In genomic region chr3:41237907-41238306, GRCh38 we compare ENCODE assay signal across 21 cellular contexts.
"Had no signal": no experiment of that assay in that cellular context is flagged by ENCODE, and none has a peak within 500 bp of the region (broad histone marks: within the 10 kb centered on the region; RNA-seq: fewer than 3 reads in every experiment).

No MANE protein-coding gene starts in this region.

- H3K27ac Mint-ChIP-seq: activated T-helper 1 cell treated with anti-CD3 and anti-CD28 coated beads, Interleukin-12 subunit alpha, Interleukin-12 subunit beta, Interleukin-2, Interleukin-4 antibody, amounts not matched to agents 30 ng/mL and 10 ng/mL and 1 ng/mL, durations not matched to agents 14 hours and 24 hours and 36 hours; nephron progenitor cell; T-helper 1 cell treated with Interleukin-12 subunit alpha and Interleukin-12 subunit beta and Interleukin-4 antibody, amounts not matched to agents 30 μg/mL and 1 μg/mL, for 36 hours had no signal

- DNase-seq: activated CD4-positive, alpha-beta T cell treated with anti-CD3 and anti-CD28 coated beads for 36 hours; activated CD8-positive, alpha-beta memory T cell treated with anti-CD3 and anti-CD28 coated beads, Interleukin-2, amount 50 U/mL, for 48 hours; activated naive CD4-positive, alpha-beta T cell; body of pancreas; central memory CD4-positive, alpha-beta T cell; cortex of kidney; effector CD4-positive, alpha-beta T cell; esophagus squamous epithelium; head of caudate nucleus; kidney glomerular epithelial cell; left ventricle myocardium superior; nephron progenitor cell; occipital lobe; SIG-M5; sigmoid colon; stimulated activated CD4-positive, alpha-beta T cell treated with anti-CD3 and anti-CD28 coated beads, Interleukin-2, amount 100 ng/mL, for 24 hours; stimulated activated naive CD4-positive, alpha-beta T cell; trophoblast cell had no signal

- H3K9me3 Mint-ChIP-seq: activated T-helper 1 cell treated with anti-CD3 and anti-CD28 coated beads, Interleukin-12 subunit alpha, Interleukin-12 subunit beta, Interleukin-2, Interleukin-4 antibody, amounts not matched to agents 30 ng/mL and 10 ng/mL and 1 ng/mL, durations not matched to agents 14 hours and 24 hours and 36 hours; memory B cell; nephron progenitor cell; T-helper 1 cell treated with Interleukin-12 subunit alpha and Interleukin-12 subunit beta and Interleukin-4 antibody, amounts not matched to agents 30 μg/mL and 1 μg/mL, for 36 hours had no signal

- H3K4me3 ChIP-seq: body of pancreas, esophagus squamous epithelium, sigmoid colon had no signal

- H3K4me1 ChIP-seq: body of pancreas had no signal

- ATAC-seq: activated CD4-positive, alpha-beta T cell treated with anti-CD3 and anti-CD28 coated beads for 36 hours; body of pancreas; left ventricle myocardium superior had no signal

- H3K9me3 ChIP-seq: body of pancreas, esophagus squamous epithelium, sigmoid colon had no signal

- H3K27ac ChIP-seq: body of pancreas, esophagus squamous epithelium, sigmoid colon had no signal

- H3K4me3 Mint-ChIP-seq: activated CD4-positive, alpha-beta T cell treated with anti-CD3 and anti-CD28 coated beads for 36 hours; activated T-helper 1 cell treated with anti-CD3 and anti-CD28 coated beads, Interleukin-12 subunit alpha, Interleukin-12 subunit beta, Interleukin-2, Interleukin-4 antibody, amounts not matched to agents 30 ng/mL and 10 ng/mL and 1 ng/mL, durations not matched to agents 14 hours and 24 hours and 36 hours; memory B cell; nephron progenitor cell; T-helper 1 cell treated with Interleukin-12 subunit alpha and Interleukin-12 subunit beta and Interleukin-4 antibody, amounts not matched to agents 30 μg/mL and 1 μg/mL, for 36 hours had no signal

- H3K4me1 Mint-ChIP-seq: activated CD4-positive, alpha-beta T cell treated with anti-CD3 and anti-CD28 coated beads for 36 hours had no signal

- H3K27me3 Mint-ChIP-seq: activated CD4-positive, alpha-beta T cell treated with anti-CD3 and anti-CD28 coated beads for 36 hours; memory B cell had no signal

- H3K27me3 ChIP-seq: body of pancreas, esophagus squamous epithelium, sigmoid colon had no signal
